20 cellular contexts compared by ENCODE assay signal in the genomic region with DNA sequence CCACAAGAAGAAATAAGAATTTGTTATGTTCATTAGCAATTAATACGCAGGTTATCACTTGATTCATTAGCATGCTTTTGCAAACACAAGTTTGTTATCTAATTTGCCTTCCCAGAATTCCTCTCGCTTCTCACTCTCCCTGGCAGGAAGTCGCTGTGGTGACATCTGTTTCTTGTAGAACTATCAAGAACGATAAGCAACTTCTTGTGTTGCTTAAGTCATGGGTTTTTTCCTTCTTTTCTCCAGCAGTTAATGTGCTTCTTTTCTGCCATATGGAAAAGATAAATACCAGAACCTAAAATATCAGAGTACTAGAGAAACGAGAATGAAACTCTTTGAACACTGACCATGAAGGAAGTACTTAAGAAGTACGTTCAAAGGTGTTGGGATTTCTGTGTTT.
DNase-seq lines count a peak whose midpoint lies in the region; ATAC-seq, FAIRE-seq and TF ChIP-seq lines count a peak whose summit lies in the region.
"Had no signal": no experiment of that assay in that cellular context is flagged by ENCODE, and none has a peak within 500 bp of the region (broad histone marks: within the 10 kb centered on the region; RNA-seq: fewer than 3 reads in every experiment).

No MANE protein-coding gene starts in this region.

- no peaks in the 10 kb centered on the region for H3K9me2 ChIP-seq in OCI-LY7 (ENCODE audit: insufficient read depth, low read length)

- H4K20me1 ChIP-seq in OCI-LY7 (ENCODE audit: insufficient read depth, low read length) (no peaks in the 10 kb centered on the region), H1 (replicated peaks in 1 of 2; ENCODE audit: control insufficient read depth in 1 of 2, insufficient read depth in 2 of 2, low read length in 2 of 2) (no peaks in the 10 kb centered on the region)

- H3K4ac ChIP-seq in H1 (replicated peaks; ENCODE audit: insufficient read length, low read depth, low read length): no peak overlapping the region

- no peak for TF ChIP-seq EP300 in H1 (IDR thresholded peaks at IDR 0.05; ENCODE audit: borderline replicate concordance in 1 of 2, low read depth in 2 of 2, low read length in 2 of 2)
- no peak for TF ChIP-seq EP300 in gastroesophageal sphincter (IDR thresholded peaks at IDR 0.05)

- no peaks in the 10 kb centered on the region for H3K36me3 ChIP-seq in BJ (ENCODE audit: control insufficient read depth, insufficient read depth, low read length)
- H3K36me3 ChIP-seq in OCI-LY7 (ENCODE audit: insufficient read depth, low read length): no peaks in the 10 kb centered on the region
- H3K36me3 ChIP-seq in H1 (ENCODE audit: control insufficient read depth in 2 of 4, insufficient read depth in 4 of 4, low read length in 3 of 4): no peaks in the 10 kb centered on the region
- no peaks in the 10 kb centered on the region for H3K36me3 ChIP-seq in gastroesophageal sphincter
- H3K36me3 ChIP-seq: BE2C had no signal

- H3K14ac ChIP-seq in H1 (ENCODE audit: insufficient read length): no peak overlapping the region

- no peak overlapping the region for H3K23ac ChIP-seq in H1 (ENCODE audit: insufficient read length)

- TF ChIP-seq POLR2A in H1 (IDR thresholded peaks at IDR 0.05; ENCODE audit: control extremely low read depth in 1 of 2, low read depth in 2 of 2, low read length in 2 of 2) (no peak), gastroesophageal sphincter (IDR thresholded peaks at IDR 0.05) (no peak)

- no peak overlapping the region for H2BK5ac ChIP-seq in H1 (ENCODE audit: low read depth, low read length)

- CTCF ChIA-PET in BJ (lab: Yijun Ruan, JAX) (no interaction called here), OCI-LY7 (lab: Charles Lee; ENCODE audit: unreplicated experiment) (no interaction called here), H1 (lab: Charles Lee; ENCODE audit: partially characterized antibody) (no interaction called here)

- H3K4me2 ChIP-seq in OCI-LY7 (ENCODE audit: low read length): no peak overlapping the region
- H3K4me2 ChIP-seq in H1 (ENCODE audit: insufficient read depth in 1 of 2, low read depth in 2 of 2, low read length in 2 of 2): no peak overlapping the region

- peaks cover 28% of the 10 kb centered on the region for H3K4me1 Mint-ChIP-seq in mesothelial cell of epicardium

- H3K4me3 ChIP-seq in BJ (ENCODE audit: low read depth, low read length): no peak overlapping the region
- no peak overlapping the region for H3K4me3 ChIP-seq in OCI-LY7 (ENCODE audit: low read depth, low read length, poor library complexity, severe bottlenecking)
- H3K4me3 ChIP-seq in H1 (ENCODE audit: extremely low read depth in 1 of 4, insufficient read depth in 2 of 4, low read depth in 3 of 4, low read length in 4 of 4): no peak overlapping the region
- no peak overlapping the region for H3K4me3 ChIP-seq in gastroesophageal sphincter

- H3K79me1 ChIP-seq in H1 (ENCODE audit: low read depth, low read length): no peaks in the 10 kb centered on the region

- H3K9me3 ChIP-seq in OCI-LY7 (ENCODE audit: low read length) (no peaks in the 10 kb centered on the region), H1 (ENCODE audit: insufficient read depth in 2 of 2, low read depth in 1 of 2, low read length in 1 of 2) (no peaks in the 10 kb centered on the region), gastroesophageal sphincter (no peaks in the 10 kb centered on the region)
- H3K9me3 ChIP-seq: BE2C had no signal

- DNase-seq in BJ (ENCODE audit: low read depth) (peak; percentile 19), OCI-LY7 (ENCODE audit: low spot score) (no peak), H1 (ENCODE audit: low read depth in 1 of 2, low spot score in 2 of 2) (no peak), mesothelial cell of epicardium (ENCODE audit: low spot score in 2 of 2, unreplicated experiment in 2 of 2) (no peak)
- no peak for DNase-seq in activated CD4-positive, alpha-beta T cell treated with anti-CD3 and anti-CD28 coated beads for 1 hour
- DNase-seq: BE2C; CD8-positive, alpha-beta T cell; GOT3; IMR-90; Kasumi-1; MM.1S; NCI-H1105; NCI-H1694; NCI-H510A treated with DMSO at 0.1 percent for 48 hours; NCI-H82 had no signal

- ATAC-seq in GM19324 (IDR thresholded peaks at IDR 0.05; ENCODE audit: low FRiP score, unreplicated experiment): no peak
- ATAC-seq in gastroesophageal sphincter: no peak
- ATAC-seq: CD8-positive, alpha-beta T cell had no signal

- H3K27me3 ChIP-seq in BJ (ENCODE audit: control insufficient read depth, insufficient read depth, low read length) (no peaks in the 10 kb centered on the region), H1 (replicated peaks in 1 of 4; ENCODE audit: control insufficient read depth in 3 of 4, extremely low read depth in 1 of 4, insufficient read depth in 3 of 4, low read length in 3 of 4) (no peaks in the 10 kb centered on the region), gastroesophageal sphincter (no peaks in the 10 kb centered on the region)
- H3K27me3 ChIP-seq: BE2C had no signal

- no peak overlapping the region for H3K4me3 Mint-ChIP-seq in mesothelial cell of epicardium
- H3K4me3 Mint-ChIP-seq: CD8-positive, alpha-beta T cell had no signal

- no peak overlapping the region for H3K27ac ChIP-seq in OCI-LY7 (ENCODE audit: low read depth, low read length, poor library complexity, severe bottlenecking)
- H3K27ac ChIP-seq in H1 (ENCODE audit: low read depth, low read length): no peak overlapping the region
- no peak overlapping the region for H3K27ac ChIP-seq in gastroesophageal sphincter

- no peak overlapping the region for H2AK5ac ChIP-seq in H1 (ENCODE audit: low read depth, low read length)

- H2BK120ac ChIP-seq in H1 (replicated peaks; ENCODE audit: low read depth, low read length): no peak overlapping the region

- no peak overlapping the region for H3K18ac ChIP-seq in H1 (ENCODE audit: extremely low read depth, low read length)

- H3K56ac ChIP-seq in H1 (replicated peaks; ENCODE audit: insufficient read length, low read depth, low read length): no peak overlapping the region

- H3K27ac Mint-ChIP-seq in mesothelial cell of epicardium: peak overlapping the region; percentile 18
- H3K27ac Mint-ChIP-seq: CD8-positive, alpha-beta T cell had no signal

- H2BK12ac ChIP-seq in H1 (ENCODE audit: low read depth, low read length): no peak overlapping the region

- H4K91ac ChIP-seq in H1 (replicated peaks; ENCODE audit: insufficient read length, low read length): no peak overlapping the region

- no peak for TF ChIP-seq CTCF in BJ (IDR thresholded peaks at IDR 0.05; ENCODE audit: insufficient read depth, low read depth, low read length)
- TF ChIP-seq CTCF in OCI-LY7 (conservative IDR thresholded peaks at IDR 0.05; ENCODE audit: low read length): no peak
- no peak for TF ChIP-seq CTCF in H1 (IDR thresholded peaks at IDR 0.05; ENCODE audit: control extremely low read depth in 1 of 3, insufficient read depth in 1 of 3, low read depth in 1 of 3, low read length in 3 of 3)
- no peak for TF ChIP-seq CTCF in mesothelial cell of epicardium (IDR thresholded peaks at IDR 0.05; ENCODE audit: unreplicated experiment)
- no peak for TF ChIP-seq CTCF in gastroesophageal sphincter (IDR thresholded peaks at IDR 0.05)

- H4K8ac ChIP-seq in H1 (ENCODE audit: extremely low read depth, insufficient read depth, low read length): no peak overlapping the region

- no peak for TF ChIP-seq RAD21 in H1 (IDR thresholded peaks at IDR 0.05 in 1 of 2, conservative IDR thresholded peaks at IDR 0.05 in 1 of 2; ENCODE audit: low read depth in 2 of 2, low read length in 2 of 2)

- H2AFZ ChIP-seq in OCI-LY7 (ENCODE audit: low read length) (peak overlapping the region; percentile 40; the same call in 1 of the 2 replicates), H1 (ENCODE audit: low read length) (0 out of 2 replicates have a peak overlapping the region, but pooled peaks have one; percentile 51)

- WGBS in H1 (ENCODE audit: extremely low coverage in 1 of 2, insufficient coverage in 1 of 2, insufficient read length in 1 of 2, insufficient replicate concordance in 2 of 2, low coverage in 1 of 2, low lambda C conversion rate in 2 of 2, missing lambda C conversion rate in 1 of 2), 2 experiments: 94% methylated on average over 6 of the region's 6 CpGs; no CpG with 5 or more reads in 1 of the 2 experiments
- 29 to 53% methylated on average over 4 to 6 of the region's 6 CpGs for WGBS in gastroesophageal sphincter (ENCODE audit: low coverage in 1 of 2), 2 donors

- no peaks in the 10 kb centered on the region for H3K36me3 Mint-ChIP-seq in mesothelial cell of epicardium
- H3K36me3 Mint-ChIP-seq: CD8-positive, alpha-beta T cell had no signal

- H3K27me3 Mint-ChIP-seq in mesothelial cell of epicardium (ENCODE audit: low read depth): no peaks in the 10 kb centered on the region

- H3K4me1 ChIP-seq in OCI-LY7 (ENCODE audit: insufficient read depth, low read length, poor library complexity, severe bottlenecking) (no peaks in the 10 kb centered on the region), H1 (replicated peaks in 1 of 4; ENCODE audit: control insufficient read depth in 3 of 4, insufficient read depth in 4 of 4, low read length in 3 of 4) (no peaks in the 10 kb centered on the region), gastroesophageal sphincter (no peaks in the 10 kb centered on the region)
- H3K4me1 ChIP-seq: BE2C had no signal

- no peak overlapping the region for H3K9ac ChIP-seq in H1 (replicated peaks in 1 of 4; ENCODE audit: extremely low read depth in 1 of 4, low read depth in 3 of 4, low read length in 3 of 4)

- H4K5ac ChIP-seq in H1 (ENCODE audit: insufficient read length, low read depth, low read length): no peak overlapping the region

- no peaks in the 10 kb centered on the region for H3K79me2 ChIP-seq in OCI-LY7 (ENCODE audit: insufficient read depth, low read depth, low read length)
- no peaks in the 10 kb centered on the region for H3K79me2 ChIP-seq in H1 (ENCODE audit: control insufficient read depth in 1 of 2, insufficient read depth in 2 of 2, low read length in 2 of 2)

- POLR2A ChIA-PET in BJ (lab: Charles Lee): no interaction called here
- POLR2A ChIA-PET in OCI-LY7 (lab: Charles Lee): interaction anchor here (0.7 kb wide), 1 partner anchor 61 kb away, joined by 3 read pairs; no protein-coding TSS in a partner anchor
- POLR2A ChIA-PET in H1 (lab: Charles Lee; ENCODE audit: partially characterized antibody): no interaction called here

- intact Hi-C loops in OCI-LY7 (cut with micrococcal nuclease; ENCODE audit: unreplicated experiment): no loop called here

- no peak overlapping the region for H2BK15ac ChIP-seq in H1 (ENCODE audit: low read length)

- peaks cover 4% of the 10 kb centered on the region for H3K9me3 Mint-ChIP-seq in mesothelial cell of epicardium
- H3K9me3 Mint-ChIP-seq: CD8-positive, alpha-beta T cell had no signal

- no peaks in the 10 kb centered on the region for H3K23me2 ChIP-seq in H1 (ENCODE audit: low read depth, low read length)

- FAIRE-seq in H1 (lab: Jason Lieb, UNC): no peak
- FAIRE-seq: G401.6, GM12891, GM18507 had no signal

- H2BK20ac ChIP-seq in H1 (ENCODE audit: low read length): no peak overlapping the region

- no TSS peak for BruUV-seq in OCI-LY7 (replicated peaks; lab: Mats Ljungman, UMichigan)

TF ChIP-seq in H1, 55 proteins besides CTCF, POLR2A, EP300 and RAD21 (continues in another document):
- no peak for TF ChIP-seq SIX5 (IDR thresholded peaks at IDR 0.05; ENCODE audit: low read depth, low read length)
- TF ChIP-seq SIN3A (conservative IDR thresholded peaks at IDR 0.05 in 1 of 2, IDR thresholded peaks at IDR 0.05 in 1 of 2; ENCODE audit: low read depth in 1 of 2, low read length in 2 of 2): no peak
- TF ChIP-seq SRF (IDR thresholded peaks at IDR 0.05; ENCODE audit: low read depth, low read length): no peak
- no peak for TF ChIP-seq ASH2L (IDR thresholded peaks at IDR 0.05; ENCODE audit: low read length)
- no peak for TF ChIP-seq SIRT6 (IDR thresholded peaks at IDR 0.05; ENCODE audit: low read length)
